In the genomic region with DNA sequence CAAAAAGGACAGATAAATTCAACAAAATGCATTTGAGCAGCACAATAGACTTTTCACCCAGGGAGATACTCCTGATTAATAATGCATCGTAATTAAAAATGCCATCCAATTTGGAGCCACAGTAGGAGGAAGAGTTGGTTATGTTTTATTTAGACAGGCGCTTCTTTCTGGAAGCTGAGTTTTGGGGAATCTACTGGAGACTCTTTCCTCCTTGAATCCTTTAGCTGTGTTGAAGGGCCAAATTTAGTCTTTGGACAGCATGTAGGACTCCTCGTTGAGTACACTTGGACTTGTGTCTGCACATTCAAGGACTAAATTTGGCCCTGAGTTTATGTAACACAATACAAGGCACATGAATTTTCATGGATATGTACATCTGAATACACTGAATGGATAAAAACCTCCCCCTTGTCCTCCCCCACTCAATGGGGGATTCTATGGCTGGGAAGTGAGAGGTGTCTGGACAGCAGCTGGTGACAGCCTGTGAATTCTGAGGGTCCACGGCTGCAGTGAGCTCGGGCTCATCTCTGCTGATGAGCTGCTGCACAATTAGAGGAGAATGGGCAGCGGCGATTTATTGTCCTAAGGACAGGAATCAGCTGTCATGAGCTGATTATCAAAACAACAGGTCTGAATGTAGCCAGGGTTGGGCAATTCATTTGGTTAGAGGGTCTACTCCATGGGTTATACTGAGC, we compare ENCODE assay signal across 21 cellular contexts.
A peak's percentile ranks its signal among the peaks of the same experiment; 100 is the strongest.
DNase-seq lines count a peak whose midpoint lies in the region; ATAC-seq and TF ChIP-seq lines count a peak whose summit lies in the region.
"Had no signal": no experiment of that assay in that cellular context is flagged by ENCODE, and none has a peak within 500 bp of the region (broad histone marks: within the 10 kb centered on the region; RNA-seq: fewer than 3 reads in every experiment).

No MANE protein-coding gene starts in this region.

- no peak for ATAC-seq in GM18498 (IDR thresholded peaks at IDR 0.05; ENCODE audit: unreplicated experiment)
- ATAC-seq in stimulated activated naive B cell treated with anti-CD40 and anti-IgM and Interleukin-4, amounts not matched to agents 10 μg/mL and 1 μg/mL and 100 μg/mL, for 72 hours (replicated peaks), result no peak
- ATAC-seq: A549, GM12878, HepG2, Panc1 had no signal

- no peaks in the 10 kb centered on the region for H3K27me3 Mint-ChIP-seq in HFFc6 (ENCODE audit: insufficient read depth)
- peaks cover 0 to 4% of the 10 kb centered on the region in 2 donors for H3K27me3 Mint-ChIP-seq in stimulated activated naive B cell treated with anti-CD40 and anti-IgM and Interleukin-4, amounts not matched to agents 10 μg/mL and 1 μg/mL and 100 μg/mL, for 72 hours

- DNase-seq in HFFc6, result no peak
- DNase-seq in NCI-H2227 treated with DMSO at 0.1 percent for 48 hours (lab: John Stamatoyannopoulos, UW), result peak; percentile 16
- no peak for DNase-seq in caudate nucleus (lab: John Stamatoyannopoulos, UW)
- DNase-seq in middle frontal gyrus (ENCODE audit: extremely low spot score, low spot score), result peak; percentile 8
- DNase-seq in GM19238 (ENCODE audit: insufficient read length, low spot score), result no peak
- no peak for DNase-seq in NCI-H187 (lab: John Stamatoyannopoulos, UW)
- no peak for DNase-seq in stimulated activated naive B cell treated with anti-CD40 and anti-IgM and Interleukin-4, amounts not matched to agents 10 μg/mL and 1 μg/mL and 100 μg/mL, for 72 hours
- DNase-seq: DMS 273 treated with DMSO at 0.1 percent for 48 hours, GDM1, GOT3, NCI-H1092, NCI-H1694, NCI-H69, Right ventricle myocardium superior had no signal

- no peaks in the 10 kb centered on the region for H3K36me3 Mint-ChIP-seq in HFFc6 (ENCODE audit: low read depth)
- no peaks in the 10 kb centered on the region for H3K36me3 Mint-ChIP-seq in stimulated activated naive B cell treated with anti-CD40 and anti-IgM and Interleukin-4, amounts not matched to agents 10 μg/mL and 1 μg/mL and 100 μg/mL, for 72 hours

- H3K4me1 Mint-ChIP-seq in HFFc6 (ENCODE audit: low read depth), result peaks cover 35% of the 10 kb centered on the region
- H3K4me1 Mint-ChIP-seq in stimulated activated naive B cell treated with anti-CD40 and anti-IgM and Interleukin-4, amounts not matched to agents 10 μg/mL and 1 μg/mL and 100 μg/mL, for 72 hours, result no peaks in the 10 kb centered on the region

- no peak for TF ChIP-seq CTCF in HFFc6 (IDR thresholded peaks at IDR 0.05)

- peak overlapping the region; percentile 69; the same call in 1 of the 2 replicates for H3K27ac Mint-ChIP-seq in HFFc6
- H3K27ac Mint-ChIP-seq in stimulated activated naive B cell treated with anti-CD40 and anti-IgM and Interleukin-4, amounts not matched to agents 10 μg/mL and 1 μg/mL and 100 μg/mL, for 72 hours, result no peak overlapping the region

- no peaks in the 10 kb centered on the region for H3K9me3 Mint-ChIP-seq in HFFc6
- H3K9me3 Mint-ChIP-seq in stimulated activated naive B cell treated with anti-CD40 and anti-IgM and Interleukin-4, amounts not matched to agents 10 μg/mL and 1 μg/mL and 100 μg/mL, for 72 hours, result no peaks in the 10 kb centered on the region

- no peak overlapping the region for H3K4me3 Mint-ChIP-seq in HFFc6
- no peak overlapping the region for H3K4me3 Mint-ChIP-seq in stimulated activated naive B cell treated with anti-CD40 and anti-IgM and Interleukin-4, amounts not matched to agents 10 μg/mL and 1 μg/mL and 100 μg/mL, for 72 hours

- H3K27ac ChIP-seq in caudate nucleus (ENCODE audit: low read depth, low read length), result peak overlapping the region; percentile 32
- H3K27ac ChIP-seq: C4-2B, KMS-11 had no signal

Comparison
In these comparisons a context has a peak if more than half of its experiments do, and no peak if none do; other contexts are left out.
1. DNase-seq: peak in NCI-H2227 treated with DMSO at 0.1 percent for 48 hours (single experiment) and middle frontal gyrus (single experiment); none in HFFc6 (single experiment), caudate nucleus (0 of 61), GM19238 (single experiment), NCI-H187 (0 of 2) and stimulated activated naive B cell treated with anti-CD40 and anti-IgM and Interleukin-4, amounts not matched to agents 10 μg/mL and 1 μg/mL and 100 μg/mL, for 72 hours (single experiment).